In the genomic region with DNA sequence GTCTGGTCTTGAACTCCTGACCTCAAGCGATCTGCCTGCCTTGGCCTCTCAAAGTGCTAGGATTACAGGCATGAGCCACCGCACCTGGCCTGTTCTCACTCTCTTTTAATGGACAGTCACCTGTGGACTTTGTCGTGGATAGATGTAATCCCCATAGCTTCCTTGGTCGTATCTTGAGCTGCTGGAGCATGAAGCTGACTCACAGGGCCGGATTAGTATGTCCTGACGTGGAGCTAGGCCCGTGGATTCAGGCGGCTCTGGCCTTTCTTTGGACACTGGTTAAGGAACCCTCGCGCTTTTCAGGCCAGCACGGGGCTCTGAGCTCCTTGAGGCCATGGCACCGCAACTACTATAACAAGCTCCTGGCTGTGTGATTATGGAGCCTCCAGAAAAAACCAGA, we compare ENCODE assay signal across 21 cellular contexts. TPM values are rescaled to one million over a fixed set of nuclear protein-coding genes. Genes with fewer than 3 reads are reported as not detected.
"Had no signal": no experiment of that assay in that cellular context is flagged by ENCODE, and none has a peak within 500 bp of the region (broad histone marks: within the 10 kb centered on the region; RNA-seq: fewer than 3 reads in every experiment).

No MANE protein-coding gene starts in this region.

- H3K4me3 ChIP-seq: esophagus squamous epithelium, gastroesophageal sphincter, right atrium auricular region, suprapubic skin, tibial artery, upper lobe of left lung had no signal

- H3K27ac ChIP-seq: epithelial cell of prostate, esophagus squamous epithelium, gastroesophageal sphincter, neutrophil, right atrium auricular region, suprapubic skin, tibial artery, upper lobe of left lung had no signal

- DNase-seq: central memory CD4-positive, alpha-beta T cell; cortex of kidney; effector memory CD4-positive, alpha-beta T cell; esophagus squamous epithelium; foreskin fibroblast; mesendoderm; naive thymus-derived CD4-positive, alpha-beta T cell; stimulated activated CD4-positive, alpha-beta T cell treated with anti-CD3 and anti-CD28 coated beads, Interleukin-4, amount 100 ng/mL, for 1 hour; stimulated activated CD8-positive, alpha-beta memory T cell treated with anti-CD3 and anti-CD28 coated beads, Interleukin-4, amount 100 ng/mL, for 48 hours; stimulated activated naive CD8-positive, alpha-beta T cell treated with anti-CD3 and anti-CD28 coated beads, Interleukin-15, Interleukin-2, amounts not matched to agents 100 U/mL and 50 U/mL, for 24 hours; upper lobe of left lung had no signal

- H3K9me3 ChIP-seq: esophagus squamous epithelium, neutrophil, right atrium auricular region, suprapubic skin, tibial artery, upper lobe of left lung had no signal

- H3K4me3 Mint-ChIP-seq: naive thymus-derived CD4-positive, alpha-beta T cell; stimulated activated effector memory CD8-positive, alpha-beta T cell treated with anti-CD3 and anti-CD28 coated beads, Interleukin-12 subunit alpha, Interleukin-12 subunit beta, amount 100 ng/mL, for 72 hours had no signal

- H3K4me1 ChIP-seq: esophagus squamous epithelium, gastroesophageal sphincter, right atrium auricular region, suprapubic skin, tibial artery, upper lobe of left lung had no signal

- H3K27me3 ChIP-seq: gastroesophageal sphincter, right atrium auricular region, tibial artery, upper lobe of left lung had no signal

- H3K36me3 Mint-ChIP-seq: naive thymus-derived CD4-positive, alpha-beta T cell; stimulated activated effector memory CD8-positive, alpha-beta T cell treated with anti-CD3 and anti-CD28 coated beads, Interleukin-12 subunit alpha, Interleukin-12 subunit beta, amount 100 ng/mL, for 72 hours had no signal

- H3K9me3 Mint-ChIP-seq: naive thymus-derived CD4-positive, alpha-beta T cell; stimulated activated effector memory CD8-positive, alpha-beta T cell treated with anti-CD3 and anti-CD28 coated beads, Interleukin-12 subunit alpha, Interleukin-12 subunit beta, amount 100 ng/mL, for 72 hours had no signal

- H3K4me1 Mint-ChIP-seq: naive thymus-derived CD4-positive, alpha-beta T cell; stimulated activated effector memory CD8-positive, alpha-beta T cell treated with anti-CD3 and anti-CD28 coated beads, Interleukin-12 subunit alpha, Interleukin-12 subunit beta, amount 100 ng/mL, for 72 hours had no signal

- ATAC-seq: gastroesophageal sphincter; naive thymus-derived CD4-positive, alpha-beta T cell; stimulated activated effector memory CD8-positive, alpha-beta T cell treated with anti-CD3 and anti-CD28 coated beads, Interleukin-12 subunit alpha, Interleukin-12 subunit beta, amount 100 ng/mL, for 72 hours; stimulated activated naive CD8-positive, alpha-beta T cell treated with anti-CD3 and anti-CD28 coated beads, Interleukin-15, Interleukin-2, amounts not matched to agents 100 U/mL and 50 U/mL, for 24 hours had no signal

- H3K36me3 ChIP-seq: esophagus squamous epithelium, gastroesophageal sphincter, neutrophil, right atrium auricular region, suprapubic skin, tibial artery, upper lobe of left lung had no signal

- H3K27ac Mint-ChIP-seq: stimulated activated effector memory CD8-positive, alpha-beta T cell treated with anti-CD3 and anti-CD28 coated beads, Interleukin-12 subunit alpha, Interleukin-12 subunit beta, amount 100 ng/mL, for 72 hours had no signal

RNA-seq across cellular contexts. Expression of a gene that starts 27.5 kb away (rescaled TPM):
- total RNA-seq: esophagus squamous epithelium; gastroesophageal sphincter; liver; mononuclear cell; naive thymus-derived CD4-positive, alpha-beta T cell; osteoblast; right atrium auricular region; upper lobe of left lung had no signal
